8 cellular contexts compared by ENCODE assay signal in genomic region chr16:23148513-23149266, GRCh38. TPM values are rescaled to one million over a fixed set of nuclear protein-coding genes. Genes with fewer than 3 reads are reported as not detected.
DNase-seq lines count a peak whose midpoint lies in the region; ATAC-seq and TF ChIP-seq lines count a peak whose summit lies in the region.

No MANE protein-coding gene starts in this region.

- no peaks in the 10 kb centered on the region for H3K27me3 ChIP-seq in tibial nerve

- H3K27ac ChIP-seq in tibial nerve = peak overlapping the region in 2 of 4 donors; percentile 74 to 83

- peak in 1 of 2 donors; percentile 8 for TF ChIP-seq EP300 in tibial nerve (IDR thresholded peaks at IDR 0.05)

- H3K4me1 Mint-ChIP-seq in activated naive CD4-positive, alpha-beta T cell treated with anti-CD3 and anti-CD28 coated beads for 36 hours (ENCODE audit: low read depth) = peaks cover 21% of the 10 kb centered on the region
- H3K4me1 Mint-ChIP-seq in glutamatergic neuron (ENCODE audit: low read depth, unreplicated experiment) (peaks cover 2% of the 10 kb centered on the region), osteocyte (ENCODE audit: unreplicated experiment) (peaks cover 30% of the 10 kb centered on the region)

- intact Hi-C loops in activated naive CD4-positive, alpha-beta T cell treated with anti-CD3 and anti-CD28 coated beads for 36 hours (cut with micrococcal nuclease) = loop anchor here (1.0 to 5.0 kb wide), 5 partner anchors 34 to 1549 kb away; partner anchors contain the start of genes EARS2, METTL9, SCNN1G and UBFD1

- H3K27ac Mint-ChIP-seq in activated naive CD4-positive, alpha-beta T cell treated with anti-CD3 and anti-CD28 coated beads for 36 hours = no peak overlapping the region
- peak overlapping the region; percentile 92 for H3K27ac Mint-ChIP-seq in glutamatergic neuron (ENCODE audit: unreplicated experiment)
- H3K27ac Mint-ChIP-seq in osteocyte (ENCODE audit: unreplicated experiment) = peak overlapping the region; percentile 40

- peak overlapping the region; percentile 53 to 74 (median 66) for H3K4me3 ChIP-seq in tibial nerve

- H3K36me3 ChIP-seq in tibial nerve = no peaks in the 10 kb centered on the region

- no peaks in the 10 kb centered on the region for H3K9me3 Mint-ChIP-seq in activated naive CD4-positive, alpha-beta T cell treated with anti-CD3 and anti-CD28 coated beads for 36 hours
- peaks cover 12% of the 10 kb centered on the region for H3K9me3 Mint-ChIP-seq in glutamatergic neuron (ENCODE audit: unreplicated experiment)
- no peaks in the 10 kb centered on the region for H3K9me3 Mint-ChIP-seq in osteocyte (ENCODE audit: unreplicated experiment)

- CTCF ChIA-PET in activated naive CD4-positive, alpha-beta T cell treated with anti-CD3 and anti-CD28 coated beads for 36 hours (lab: Charles Lee) = no interaction called here

- no peaks in the 10 kb centered on the region for H3K27me3 Mint-ChIP-seq in activated naive CD4-positive, alpha-beta T cell treated with anti-CD3 and anti-CD28 coated beads for 36 hours (ENCODE audit: low read depth)
- H3K27me3 Mint-ChIP-seq in glutamatergic neuron (ENCODE audit: unreplicated experiment) (peaks cover 12% of the 10 kb centered on the region), osteocyte (ENCODE audit: unreplicated experiment) (peaks cover 13% of the 10 kb centered on the region)

- peaks cover 0 to 35% (median 8%) of the 10 kb centered on the region in 4 donors for H3K4me1 ChIP-seq in tibial nerve

- DNase-seq in AG20443 (ENCODE audit: low spot score) = peak; percentile 79
- peak; percentile 46 for DNase-seq in GM19238 (ENCODE audit: insufficient read length, low spot score)
- DNase-seq in RPMI8226 = peak; percentile 90
- peak; percentile 42 for DNase-seq in activated naive CD4-positive, alpha-beta T cell treated with anti-CD3 and anti-CD28 coated beads for 36 hours
- peak; percentile 48 for DNase-seq in glutamatergic neuron
- DNase-seq in osteocyte (ENCODE audit: extremely low spot score, unreplicated experiment) = peak; percentile 85
- peak; percentile 27 to 29 for DNase-seq in tibial nerve (ENCODE audit: low spot score in 2 of 2)

- H3K36me3 Mint-ChIP-seq in activated naive CD4-positive, alpha-beta T cell treated with anti-CD3 and anti-CD28 coated beads for 36 hours (ENCODE audit: low read depth) = no peaks in the 10 kb centered on the region
- H3K36me3 Mint-ChIP-seq in glutamatergic neuron (ENCODE audit: unreplicated experiment) (no peaks in the 10 kb centered on the region), osteocyte (ENCODE audit: unreplicated experiment) (no peaks in the 10 kb centered on the region)

- no peak for TF ChIP-seq POLR2A in tibial nerve (IDR thresholded peaks at IDR 0.05)

- H3K4me3 Mint-ChIP-seq in activated naive CD4-positive, alpha-beta T cell treated with anti-CD3 and anti-CD28 coated beads for 36 hours = peak overlapping the region; percentile 95
- peak overlapping the region; percentile 98 for H3K4me3 Mint-ChIP-seq in glutamatergic neuron (ENCODE audit: unreplicated experiment)
- H3K4me3 Mint-ChIP-seq in osteocyte (ENCODE audit: unreplicated experiment) = peak overlapping the region; percentile 83

- peak; percentile 45 for ATAC-seq in HG03342 (IDR thresholded peaks at IDR 0.05; ENCODE audit: unreplicated experiment)

- no peaks in the 10 kb centered on the region for H3K9me3 ChIP-seq in tibial nerve

- TF ChIP-seq CTCF in glutamatergic neuron (IDR thresholded peaks at IDR 0.05; ENCODE audit: partially characterized antibody, unreplicated experiment) = no peak
- TF ChIP-seq CTCF in osteocyte (IDR thresholded peaks at IDR 0.05) = no peak
- TF ChIP-seq CTCF in tibial nerve (IDR thresholded peaks at IDR 0.05) = no peak

- WGBS in tibial nerve, 2 donors = 0 to 2% methylated on average over 14 to 19 of the region's 103 CpGs

RNA-seq across cellular contexts. Expression of gene USP31, which starts 0.6 kb away (rescaled TPM):
- total RNA-seq in activated naive CD4-positive, alpha-beta T cell treated with anti-CD3 and anti-CD28 coated beads for 36 hours = 1 to 10 TPM; 5.1 to 5.2 TPM
- total RNA-seq in glutamatergic neuron (ENCODE audit: unreplicated experiment) = 21.8 TPM
- 7.9 and 8.4 TPM in 2 replicates for total RNA-seq in osteocyte
- total RNA-seq in tibial nerve = 10 to 100 TPM in 3 of 4 donors, 1 to 10 TPM in 1; 9.2 to 14.6 (median 12.4) TPM

RNA-seq across cellular contexts. Expression of gene SCNN1G, which starts 33.9 kb away (rescaled TPM):
- total RNA-seq in activated naive CD4-positive, alpha-beta T cell treated with anti-CD3 and anti-CD28 coated beads for 36 hours = not detected
- total RNA-seq in glutamatergic neuron (ENCODE audit: unreplicated experiment) (0.39 TPM), osteocyte (not detected in 2 replicates), tibial nerve (under 1 TPM in 1 of 4 donors, not detected in 3; 0.20 TPM)

Comparison
In these comparisons a context has a peak if more than half of its experiments do, and no peak if none do; other contexts are left out.
1. DNase-seq: peak in every context shown above with its lines; median percentile 90 in RPMI8226; 85 in osteocyte; 79 in AG20443; 48 in glutamatergic neuron; 46 in GM19238; 42 in activated naive CD4-positive, alpha-beta T cell treated with anti-CD3 and anti-CD28 coated beads for 36 hours; 28 in tibial nerve.